ENCODE assay signal across 18 cellular contexts in the genomic region with DNA sequence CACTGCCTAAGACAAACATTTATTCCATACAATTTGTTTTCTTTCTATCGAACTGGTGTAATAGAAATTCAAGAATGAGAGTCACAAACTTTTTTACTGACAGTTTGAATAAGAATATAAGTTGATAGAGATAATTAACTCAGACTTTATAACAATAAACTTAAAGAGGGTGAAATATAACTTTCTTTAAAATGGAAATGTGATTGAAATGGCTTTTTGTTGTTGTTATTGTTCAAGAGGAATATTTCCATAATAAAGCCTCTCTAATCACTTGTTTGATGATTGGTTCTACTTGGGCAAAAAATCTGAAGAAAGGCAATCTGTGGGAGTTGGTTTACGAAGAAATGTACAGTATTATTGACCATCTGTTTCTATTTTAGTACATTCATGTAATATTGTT.
DNase-seq lines count a peak whose midpoint lies in the region; ATAC-seq, FAIRE-seq and TF ChIP-seq lines count a peak whose summit lies in the region.
"Had no signal": no experiment of that assay in that cellular context is flagged by ENCODE, and none has a peak within 500 bp of the region (broad histone marks: within the 10 kb centered on the region; RNA-seq: fewer than 3 reads in every experiment).

No MANE protein-coding gene starts in this region.

- intact Hi-C loops in natural killer cell (cut with micrococcal nuclease) (no loop called here), PC-9 (cut with micrococcal nuclease; ENCODE audit: unreplicated experiment) (no loop called here), endothelial cell of umbilical vein (cut with micrococcal nuclease) (no loop called here)

- no peak overlapping the region for H3K14ac ChIP-seq in trophoblast cell (ENCODE audit: low read length)

- H3K79me1 ChIP-seq in trophoblast cell (ENCODE audit: low read length) = peaks cover 6% of the 10 kb centered on the region

- H3K9me1 ChIP-seq in endothelial cell of umbilical vein (replicated peaks; ENCODE audit: control insufficient read depth, extremely low read depth, insufficient read depth, low read length) = no peaks in the 10 kb centered on the region

- H3K27me3 ChIP-seq in PC-9 (ENCODE audit: insufficient read depth, low read depth) (no peaks in the 10 kb centered on the region), endothelial cell of umbilical vein (ENCODE audit: control insufficient read depth in 2 of 2, insufficient read depth in 2 of 2, low read length in 2 of 2) (no peaks in the 10 kb centered on the region), trophoblast cell (ENCODE audit: insufficient read depth, low read length) (no peaks in the 10 kb centered on the region)
- H3K27me3 ChIP-seq: BLaER1 treated with 17β-estradiol and CSF1 and Interleukin-3, amounts not matched to agents 10 nM and 100 nM had no signal

- H3K36me3 ChIP-seq in PC-9 (ENCODE audit: low read depth) (no peaks in the 10 kb centered on the region), endothelial cell of umbilical vein (ENCODE audit: control insufficient read depth in 2 of 2, extremely low read depth in 1 of 2, insufficient read depth in 2 of 2, low read length in 2 of 2) (no peaks in the 10 kb centered on the region), trophoblast cell (ENCODE audit: control insufficient read depth in 1 of 2, insufficient read depth in 2 of 2, low read length in 2 of 2) (no peaks in the 10 kb centered on the region)

- no peak overlapping the region for H2BK120ac ChIP-seq in trophoblast cell (ENCODE audit: insufficient read depth, low read length, poor library complexity)

- peak overlapping the region; percentile 13 to 36 for H3K27ac Mint-ChIP-seq in natural killer cell
- peak overlapping the region in 1 of 2 donors; percentile 2 for H3K27ac Mint-ChIP-seq in natural killer cell treated with Interleukin-12 subunit alpha and Interleukin-12 subunit beta and Interleukin-15 and Interleukin-18, amount 100 ng/mL, for 72 hours
- H3K27ac Mint-ChIP-seq in stimulated activated effector memory CD8-positive, alpha-beta T cell treated with anti-CD3 and anti-CD28 coated beads, Interleukin-12 subunit alpha, Interleukin-12 subunit beta, amount 100 ng/mL, for 72 hours = peak overlapping the region; percentile 7

- peak; percentile 46 for FAIRE-seq in endothelial cell of umbilical vein (lab: Jason Lieb, UNC)
- FAIRE-seq: G401.6, GM12891 had no signal

- no peak for TF ChIP-seq CTCF in natural killer cell (IDR thresholded peaks at IDR 0.05)
- no peak for TF ChIP-seq CTCF in PC-9 (conservative IDR thresholded peaks at IDR 0.05)
- TF ChIP-seq CTCF in endothelial cell of umbilical vein (IDR thresholded peaks at IDR 0.05; ENCODE audit: extremely low read depth in 1 of 2, insufficient read depth in 1 of 2, low read depth in 1 of 2, low read length in 2 of 2) = no peak

- no peak overlapping the region for H4K91ac ChIP-seq in trophoblast cell (ENCODE audit: low read depth, low read length)

- H2BK5ac ChIP-seq in trophoblast cell (ENCODE audit: low read depth, low read length, poor library complexity) = no peak overlapping the region

- H4K12ac ChIP-seq in trophoblast cell (ENCODE audit: low read depth, low read length) = no peak overlapping the region

- H3K4me2 ChIP-seq in PC-9 (no peak overlapping the region), endothelial cell of umbilical vein (ENCODE audit: insufficient read depth, low read length) (no peak overlapping the region), trophoblast cell (ENCODE audit: low read length) (no peak overlapping the region)

- H3K4me3 Mint-ChIP-seq in natural killer cell = no peak overlapping the region
- H3K4me3 Mint-ChIP-seq in natural killer cell treated with Interleukin-12 subunit alpha and Interleukin-12 subunit beta and Interleukin-15 and Interleukin-18, amount 100 ng/mL, for 72 hours = no peak overlapping the region
- no peak overlapping the region for H3K4me3 Mint-ChIP-seq in stimulated activated effector memory CD8-positive, alpha-beta T cell treated with anti-CD3 and anti-CD28 coated beads, Interleukin-12 subunit alpha, Interleukin-12 subunit beta, amount 100 ng/mL, for 72 hours
- H3K4me3 Mint-ChIP-seq: CD4-positive, CD25-positive, alpha-beta regulatory T cell had no signal

- no peaks in the 10 kb centered on the region for H3F3A ChIP-seq in PC-9 (ENCODE audit: insufficient read depth, low read depth)

- no peak overlapping the region for H3K4ac ChIP-seq in trophoblast cell (ENCODE audit: low read depth, low read length)

- H3K9me3 Mint-ChIP-seq in natural killer cell = no peaks in the 10 kb centered on the region
- no peaks in the 10 kb centered on the region for H3K9me3 Mint-ChIP-seq in natural killer cell treated with Interleukin-12 subunit alpha and Interleukin-12 subunit beta and Interleukin-15 and Interleukin-18, amount 100 ng/mL, for 72 hours
- no peaks in the 10 kb centered on the region for H3K9me3 Mint-ChIP-seq in stimulated activated effector memory CD8-positive, alpha-beta T cell treated with anti-CD3 and anti-CD28 coated beads, Interleukin-12 subunit alpha, Interleukin-12 subunit beta, amount 100 ng/mL, for 72 hours
- H3K9me3 Mint-ChIP-seq: CD4-positive, CD25-positive, alpha-beta regulatory T cell had no signal

- peaks cover 15% of the 10 kb centered on the region for H3K4me1 ChIP-seq in PC-9 (replicated peaks; ENCODE audit: insufficient read depth)
- H3K4me1 ChIP-seq in endothelial cell of umbilical vein (ENCODE audit: control insufficient read depth, extremely low read depth, insufficient read depth, low read length) = peaks cover 17% of the 10 kb centered on the region
- peaks cover 2 to 8% of the 10 kb centered on the region in 2 experiments for H3K4me1 ChIP-seq in trophoblast cell (ENCODE audit: control insufficient read depth in 1 of 2, insufficient read depth in 2 of 2, low read length in 2 of 2)

- H3K27me3 Mint-ChIP-seq in natural killer cell (ENCODE audit: low read depth in 2 of 2) = no peaks in the 10 kb centered on the region
- no peaks in the 10 kb centered on the region for H3K27me3 Mint-ChIP-seq in natural killer cell treated with Interleukin-12 subunit alpha and Interleukin-12 subunit beta and Interleukin-15 and Interleukin-18, amount 100 ng/mL, for 72 hours
- H3K27me3 Mint-ChIP-seq: CD4-positive, CD25-positive, alpha-beta regulatory T cell had no signal

- no peaks in the 10 kb centered on the region for H3K36me3 Mint-ChIP-seq in natural killer cell
- peaks cover 19% of the 10 kb centered on the region for H3K36me3 Mint-ChIP-seq in natural killer cell treated with Interleukin-12 subunit alpha and Interleukin-12 subunit beta and Interleukin-15 and Interleukin-18, amount 100 ng/mL, for 72 hours
- H3K36me3 Mint-ChIP-seq in stimulated activated effector memory CD8-positive, alpha-beta T cell treated with anti-CD3 and anti-CD28 coated beads, Interleukin-12 subunit alpha, Interleukin-12 subunit beta, amount 100 ng/mL, for 72 hours = peaks cover 68% of the 10 kb centered on the region

- H3K18ac ChIP-seq in trophoblast cell (ENCODE audit: low read length) = no peak overlapping the region

- no peak overlapping the region for H2AK5ac ChIP-seq in trophoblast cell (ENCODE audit: low read length)

- no peak for TF ChIP-seq POLR2A in endothelial cell of umbilical vein (IDR thresholded peaks at IDR 0.05; ENCODE audit: low read depth, low read length)

- H2AFZ ChIP-seq in PC-9 (peak overlapping the region; percentile 79; the same call in 1 of the 2 replicates), endothelial cell of umbilical vein (ENCODE audit: low read depth, low read length) (no peak overlapping the region), trophoblast cell (ENCODE audit: insufficient read depth, low read length, poor library complexity) (no peak overlapping the region)
- H2AFZ ChIP-seq: GM23248 had no signal

- POLR2A ChIA-PET in PC-9 (lab: Charles Lee; ENCODE audit: unreplicated experiment) = no interaction called here
- POLR2A ChIA-PET in endothelial cell of umbilical vein (lab: Charles Lee) = no interaction called here

- ATAC-seq in natural killer cell (no peak), GM21717 (IDR thresholded peaks at IDR 0.05; ENCODE audit: unreplicated experiment) (no peak)
- ATAC-seq in natural killer cell treated with Interleukin-12 subunit alpha and Interleukin-12 subunit beta and Interleukin-15 and Interleukin-18, amount 100 ng/mL, for 72 hours = no peak
- no peak for ATAC-seq in stimulated activated effector memory CD8-positive, alpha-beta T cell treated with anti-CD3 and anti-CD28 coated beads, Interleukin-12 subunit alpha, Interleukin-12 subunit beta, amount 100 ng/mL, for 72 hours

- no peaks in the 10 kb centered on the region for H3K9me2 ChIP-seq in PC-9 (ENCODE audit: insufficient read depth)

- H3K79me2 ChIP-seq in PC-9 (ENCODE audit: low read depth) = no peaks in the 10 kb centered on the region
- H3K79me2 ChIP-seq in endothelial cell of umbilical vein (ENCODE audit: control insufficient read depth, insufficient read depth, low read length) = no peaks in the 10 kb centered on the region
- H3K79me2 ChIP-seq in trophoblast cell (ENCODE audit: control insufficient read depth, insufficient read depth, low read length, poor library complexity) = no peaks in the 10 kb centered on the region

- H3K9me3 ChIP-seq in PC-9 (ENCODE audit: insufficient read depth, low read depth) (0 out of 2 replicates have a peak, but pooled peaks cover 3% of the 10 kb centered on the region), endothelial cell of umbilical vein (replicated peaks; ENCODE audit: control insufficient read depth, insufficient read depth, low read length) (no peaks in the 10 kb centered on the region), trophoblast cell (ENCODE audit: insufficient read depth, low read depth, low read length) (no peaks in the 10 kb centered on the region)
- H3K9me3 ChIP-seq: BLaER1 treated with 17β-estradiol and CSF1 and Interleukin-3, amounts not matched to agents 10 nM and 100 nM had no signal

- no peaks in the 10 kb centered on the region for H4K20me1 ChIP-seq in PC-9 (ENCODE audit: insufficient read depth)
- H4K20me1 ChIP-seq in endothelial cell of umbilical vein (replicated peaks; ENCODE audit: control insufficient read depth, extremely low read depth, insufficient read depth, low read length) = no peaks in the 10 kb centered on the region

- H2BK12ac ChIP-seq in trophoblast cell (ENCODE audit: low read length) = no peak overlapping the region

- no peak for DNase-seq in natural killer cell
- DNase-seq in natural killer cell treated with Interleukin-12 subunit alpha and Interleukin-12 subunit beta and Interleukin-15 and Interleukin-18, amount 100 ng/mL, for 72 hours (ENCODE audit: low spot score) = no peak
- DNase-seq in PC-9 = no peak
- no peak for DNase-seq in endothelial cell of umbilical vein (ENCODE audit: low read depth, low spot score)
- DNase-seq in stimulated activated effector memory CD8-positive, alpha-beta T cell treated with anti-CD3 and anti-CD28 coated beads, Interleukin-12 subunit alpha, Interleukin-12 subunit beta, amount 100 ng/mL, for 72 hours (ENCODE audit: low spot score in 2 of 2) = no peak
- no peak for DNase-seq in trophoblast cell
- DNase-seq in DMS79 (lab: John Stamatoyannopoulos, UW) = no peak
- DNase-seq: ACHN; CD4-positive, CD25-positive, alpha-beta regulatory T cell; DMS 273 treated with DMSO at 0.1 percent for 48 hours; DMS79 treated with DMSO at 0.1 percent for 48 hours; EL; GM23248; H7 had no signal

- H3K4me1 Mint-ChIP-seq in natural killer cell = peaks cover 58 to 64% of the 10 kb centered on the region in 2 donors
- H3K4me1 Mint-ChIP-seq in natural killer cell treated with Interleukin-12 subunit alpha and Interleukin-12 subunit beta and Interleukin-15 and Interleukin-18, amount 100 ng/mL, for 72 hours (ENCODE audit: low read depth in 2 of 2) = peaks cover 40 to 54% of the 10 kb centered on the region in 2 donors
- peaks cover 51% of the 10 kb centered on the region for H3K4me1 Mint-ChIP-seq in stimulated activated effector memory CD8-positive, alpha-beta T cell treated with anti-CD3 and anti-CD28 coated beads, Interleukin-12 subunit alpha, Interleukin-12 subunit beta, amount 100 ng/mL, for 72 hours

- no peak overlapping the region for H3K4me3 ChIP-seq in PC-9
- H3K4me3 ChIP-seq in endothelial cell of umbilical vein (replicated peaks in 1 of 3; ENCODE audit: insufficient read depth in 1 of 3, low read depth in 1 of 3, low read length in 3 of 3) = no peak overlapping the region
- no peak overlapping the region for H3K4me3 ChIP-seq in trophoblast cell (ENCODE audit: low read depth, low read length)
- H3K4me3 ChIP-seq: BLaER1 treated with 17β-estradiol and CSF1 and Interleukin-3, amounts not matched to agents 10 nM and 100 nM; GM23248 had no signal

- BruUV-seq in PC-9 (replicated peaks; lab: Mats Ljungman, UMichigan) (no TSS peak), endothelial cell of umbilical vein (replicated peaks; lab: Mats Ljungman, UMichigan) (no TSS peak)

- H3K23ac ChIP-seq in trophoblast cell (ENCODE audit: low read length) = no peak overlapping the region

- no peak overlapping the region for H4K8ac ChIP-seq in trophoblast cell (ENCODE audit: low read depth, low read length)

- CTCF ChIA-PET in PC-9 (lab: Charles Lee) = no interaction called here
- CTCF ChIA-PET in endothelial cell of umbilical vein (lab: Charles Lee) = no interaction called here

- H3K9ac ChIP-seq in endothelial cell of umbilical vein (replicated peaks; ENCODE audit: extremely low read depth, insufficient read depth, low read length) (no peak overlapping the region), trophoblast cell (ENCODE audit: low read length) (no peak overlapping the region)
- H3K9ac ChIP-seq: BLaER1 treated with 17β-estradiol and CSF1 and Interleukin-3, amounts not matched to agents 10 nM and 100 nM; GM23248 had no signal

- WGBS in trophoblast cell (ENCODE audit: extremely low coverage, insufficient coverage, insufficient read length) = no CpG with 5 or more reads among the region's 2 CpGs

- dilution Hi-C loops in endothelial cell of umbilical vein (cut with MboI; ENCODE audit: extremely low pct_ligation_motif_present, low sequenced_read_pairs) = no loop called here

- peak overlapping the region; percentile 81; the same call in 1 of the 2 replicates for H3K27ac ChIP-seq in PC-9
- no peak overlapping the region for H3K27ac ChIP-seq in endothelial cell of umbilical vein (ENCODE audit: insufficient read depth, low read depth, low read length)
- H3K27ac ChIP-seq in trophoblast cell (ENCODE audit: low read depth, low read length) = no peak overlapping the region
- H3K27ac ChIP-seq: GM23248 had no signal
